Comparison of ENCODE assay signal across 8 cellular contexts in the genomic region with DNA sequence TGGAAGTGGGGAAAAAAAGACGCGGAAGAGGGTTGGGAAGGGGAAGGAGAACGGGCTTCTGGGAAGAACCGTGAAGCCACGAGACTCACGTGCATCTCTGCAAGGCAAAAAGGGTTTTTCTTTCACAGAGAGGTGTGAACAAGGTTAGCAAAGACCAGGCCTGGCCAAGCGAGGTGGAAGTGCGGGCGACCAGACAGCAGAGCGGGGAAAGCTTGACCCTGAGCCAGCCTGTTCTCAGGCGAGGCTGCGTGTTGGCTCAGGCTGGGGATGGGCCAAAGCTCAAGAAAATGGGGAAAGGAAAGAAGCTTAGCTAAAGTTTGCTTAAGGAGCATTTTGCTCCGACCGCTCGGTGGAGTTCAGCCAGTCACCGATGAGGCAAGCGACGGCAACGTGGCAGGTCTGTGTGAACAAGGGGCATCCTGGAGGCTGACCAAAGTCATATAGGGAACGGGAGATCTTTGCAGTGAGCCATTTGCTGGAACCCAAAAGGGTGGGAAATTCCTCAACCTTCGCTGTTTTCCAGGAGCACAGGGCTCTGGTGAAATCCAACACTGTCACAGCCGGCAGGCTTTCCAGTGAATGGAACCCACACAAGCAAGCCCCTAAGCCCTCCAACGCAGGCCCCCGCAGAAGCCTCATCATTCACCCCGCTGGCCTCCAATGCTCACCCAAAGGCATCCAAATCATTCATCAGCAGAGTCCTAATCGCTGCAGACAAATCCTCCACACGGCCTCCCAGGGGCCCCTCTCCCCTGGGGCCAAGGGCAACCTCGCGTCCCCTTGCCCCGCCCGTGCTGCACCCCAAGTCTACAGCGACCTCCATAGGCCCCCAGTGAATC. TPM values are rescaled to one million over a fixed set of nuclear protein-coding genes. Genes with fewer than 3 reads are reported as not detected.
DNase-seq lines count a peak whose midpoint lies in the region; TF ChIP-seq lines count a peak whose summit lies in the region.

No MANE protein-coding gene starts in this region.

- in situ Hi-C loops in HAP-1 (cut with MboI; ENCODE audit: low sequenced_read_pairs): no loop called here

- H3K4me1 Mint-ChIP-seq in activated naive CD8-positive, alpha-beta T cell (ENCODE audit: low read depth): peaks cover 32% of the 10 kb centered on the region
- H3K4me1 Mint-ChIP-seq in glutamatergic neuron (ENCODE audit: low read depth, unreplicated experiment): peaks cover 8% of the 10 kb centered on the region

- H3K27ac Mint-ChIP-seq in activated naive CD8-positive, alpha-beta T cell: peak overlapping the region; percentile 81
- peak overlapping the region; percentile 90 for H3K27ac Mint-ChIP-seq in glutamatergic neuron (ENCODE audit: unreplicated experiment)

- no peaks in the 10 kb centered on the region for H3K36me3 ChIP-seq in HAP-1 (replicated peaks)

- peaks cover 5% of the 10 kb centered on the region; the same call in 1 of the 2 replicates for H3K9me3 ChIP-seq in HAP-1

- peaks cover 6% of the 10 kb centered on the region; the same call in 1 of the 2 replicates for H3K4me1 ChIP-seq in HAP-1

- peak; percentile 65 for DNase-seq in activated CD8-positive, alpha-beta memory T cell treated with anti-CD3 and anti-CD28 coated beads for 24 hours
- DNase-seq in activated CD8-positive, alpha-beta memory T cell treated with anti-CD3 and anti-CD28 coated beads, Interleukin-2, amount 50 U/mL, for 4 hours: no peak
- DNase-seq in HAP-1 (ENCODE audit: low spot score in 2 of 2) (peak in 1 of 2 experiments; percentile 29), NCI-H1092 (lab: John Stamatoyannopoulos, UW) (peak; percentile 45), glutamatergic neuron (peak; percentile 18), occipital lobe (lab: John Stamatoyannopoulos, UW) (peak; percentile 42), MV-4-11 (lab: John Stamatoyannopoulos, UW) (no peak)

- H3K4me3 Mint-ChIP-seq in activated naive CD8-positive, alpha-beta T cell: peak overlapping the region; percentile 87
- H3K4me3 Mint-ChIP-seq in glutamatergic neuron (ENCODE audit: unreplicated experiment): peak overlapping the region; percentile 88

- H3K27me3 ChIP-seq in HAP-1 (ENCODE audit: low read depth): no peaks in the 10 kb centered on the region

- no peaks in the 10 kb centered on the region for H3K27me3 Mint-ChIP-seq in activated naive CD8-positive, alpha-beta T cell
- H3K27me3 Mint-ChIP-seq in glutamatergic neuron (ENCODE audit: unreplicated experiment): peaks cover 29% of the 10 kb centered on the region

- H3K4me3 ChIP-seq in HAP-1: peak overlapping the region; percentile 48

- no peak for TF ChIP-seq CTCF in glutamatergic neuron (IDR thresholded peaks at IDR 0.05; ENCODE audit: partially characterized antibody, unreplicated experiment)

- peaks cover 10% of the 10 kb centered on the region for H3K36me3 Mint-ChIP-seq in activated naive CD8-positive, alpha-beta T cell
- H3K36me3 Mint-ChIP-seq in glutamatergic neuron (ENCODE audit: unreplicated experiment): peaks cover 32% of the 10 kb centered on the region

- H3K9me3 Mint-ChIP-seq in activated naive CD8-positive, alpha-beta T cell (ENCODE audit: low read depth): no peaks in the 10 kb centered on the region
- peaks cover 41% of the 10 kb centered on the region for H3K9me3 Mint-ChIP-seq in glutamatergic neuron (ENCODE audit: unreplicated experiment)

RNA-seq across cellular contexts. Expression of gene ZNF605, which starts 0.8 kb away (rescaled TPM):
- total RNA-seq in glutamatergic neuron (ENCODE audit: unreplicated experiment): 21.7 TPM
- total RNA-seq in occipital lobe: 24.0 TPM

RNA-seq across cellular contexts. Expression of gene ZNF26, which starts 30.9 kb away (rescaled TPM):
- total RNA-seq in glutamatergic neuron (ENCODE audit: unreplicated experiment) (15.9 TPM), occipital lobe (17.8 TPM)

Comparison
In these comparisons a context has a peak if more than half of its experiments do, and no peak if none do; other contexts are left out.
1. DNase-seq: peak in activated CD8-positive, alpha-beta memory T cell treated with anti-CD3 and anti-CD28 coated beads for 24 hours (single experiment), NCI-H1092 (single experiment), glutamatergic neuron (single experiment) and occipital lobe (single experiment); none in activated CD8-positive, alpha-beta memory T cell treated with anti-CD3 and anti-CD28 coated beads, Interleukin-2, amount 50 U/mL, for 4 hours (single experiment) and MV-4-11 (single experiment).